Comparison of ENCODE assay signal across 13 cellular contexts in the genomic region with DNA sequence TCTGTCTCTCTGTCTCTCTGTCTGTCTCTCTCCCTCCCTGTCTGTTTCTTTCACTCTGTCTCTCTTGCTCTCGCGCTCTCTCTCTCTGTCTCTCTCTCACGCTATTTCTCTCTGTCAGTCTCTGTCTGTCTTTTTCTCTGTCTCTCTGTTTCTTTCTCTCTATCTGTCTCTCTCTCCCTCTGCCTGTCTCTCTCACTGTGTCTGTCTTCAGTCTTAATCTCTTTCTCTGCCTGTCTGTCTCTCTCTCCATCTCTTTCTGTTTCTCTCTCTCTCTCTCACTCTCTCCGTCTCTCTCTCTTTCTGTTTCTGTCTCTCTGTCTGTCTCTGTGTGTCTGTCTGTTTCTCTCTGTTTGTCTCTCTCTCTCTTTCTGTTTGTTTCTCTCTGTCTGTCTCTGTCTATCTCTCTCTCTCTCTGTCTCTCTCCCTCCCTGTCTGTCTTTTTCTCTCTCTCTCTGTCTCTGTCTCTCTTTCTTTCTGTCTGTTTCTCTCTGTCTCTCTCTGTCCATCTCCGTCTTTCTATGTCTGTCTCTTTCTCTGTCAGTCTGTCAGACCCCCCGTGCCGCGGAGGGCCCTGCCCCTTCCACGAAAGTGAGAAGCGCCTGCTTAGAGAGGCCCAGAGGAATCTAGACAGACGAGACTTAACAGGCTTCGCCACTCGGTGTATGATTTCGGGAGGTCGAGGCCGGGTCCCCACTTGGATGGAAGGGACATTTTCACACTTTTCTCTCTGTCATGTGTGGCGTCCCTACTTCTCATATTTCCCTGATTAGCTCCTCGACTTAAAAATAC.
DNase-seq lines count a peak whose midpoint lies in the region; ATAC-seq, FAIRE-seq and TF ChIP-seq lines count a peak whose summit lies in the region.
"Had no signal": no experiment of that assay in that cellular context is flagged by ENCODE, and none has a peak within 500 bp of the region (broad histone marks: within the 10 kb centered on the region; RNA-seq: fewer than 3 reads in every experiment).

No MANE protein-coding gene starts in this region.

- H3K36me3 ChIP-seq in HepG2 (replicated peaks in 1 of 2; ENCODE audit: control insufficient read depth in 1 of 2, insufficient read depth in 2 of 2, low read length in 2 of 2) (no peaks in the 10 kb centered on the region), right lobe of liver (no peaks in the 10 kb centered on the region), Panc1 (ENCODE audit: control insufficient read depth, insufficient read depth, low read length) (no peaks in the 10 kb centered on the region), K562 (ENCODE audit: control insufficient read depth, insufficient read depth, low read length) (no peaks in the 10 kb centered on the region), spleen (no peaks in the 10 kb centered on the region)
- H3K36me3 ChIP-seq: BLaER1 treated with 17β-estradiol and CSF1 and Interleukin-3, amounts not matched to agents 10 nM and 100 nM had no signal

- H3K9me3 ChIP-seq in HepG2 (ENCODE audit: low read length) (peaks cover 8% of the 10 kb centered on the region; the same call in 1 of the 2 replicates), right lobe of liver (no peaks in the 10 kb centered on the region), Panc1 (ENCODE audit: control insufficient read depth, insufficient read depth, low read depth, low read length) (no peaks in the 10 kb centered on the region), K562 (replicated peaks; ENCODE audit: control insufficient read depth, insufficient read depth, low read depth, low read length) (no peaks in the 10 kb centered on the region), spleen (peaks cover 0 to 38% (median 8%) of the 10 kb centered on the region in 8 donors)

- H2AFZ ChIP-seq in HepG2 (ENCODE audit: low read length), result no peak overlapping the region
- peak overlapping the region; percentile 76 for H2AFZ ChIP-seq in K562 (ENCODE audit: low read depth, low read length)

- WGBS in HepG2 (ENCODE audit: low lambda C conversion rate), result 50% methylated on average over 18 of the region's 18 CpGs
- WGBS in right lobe of liver (ENCODE audit: insufficient coverage, low coverage, low lambda C conversion rate, missing lambda C conversion rate), result 82% methylated on average over 17 of the region's 18 CpGs
- 10% methylated on average over 12 of the region's 18 CpGs for WGBS in K562 (ENCODE audit: insufficient coverage, low coverage, missing lambda C conversion rate)
- 72 to 84% (median 80%) methylated on average over 18 of the region's 18 CpGs for WGBS in spleen, 5 donors

- H3K27me3 ChIP-seq in HepG2 (ENCODE audit: control insufficient read depth in 1 of 2, insufficient read depth in 2 of 2, low read length in 2 of 2), result no peaks in the 10 kb centered on the region
- no peaks in the 10 kb centered on the region for H3K27me3 ChIP-seq in right lobe of liver
- H3K27me3 ChIP-seq in Panc1 (ENCODE audit: control insufficient read depth, insufficient read depth, low read length), result no peaks in the 10 kb centered on the region
- H3K27me3 ChIP-seq in K562 (ENCODE audit: control insufficient read depth in 2 of 2, insufficient read depth in 2 of 2, low read length in 2 of 2), result no peaks in the 10 kb centered on the region
- H3K27me3 ChIP-seq in spleen (replicated peaks in 1 of 7), result peaks cover 0 to 13% (median 0%) of the 10 kb centered on the region in 7 donors
- H3K27me3 ChIP-seq: BLaER1 treated with 17β-estradiol and CSF1 and Interleukin-3, amounts not matched to agents 10 nM and 100 nM had no signal

- POLR2A ChIA-PET in HepG2 (lab: Yijun Ruan, JAX) (no interaction called here), Panc1 (lab: Charles Lee) (no interaction called here), K562 (lab: Yijun Ruan, JAX) (no interaction called here)

- intact Hi-C loops in HepG2 (cut with micrococcal nuclease; ENCODE audit: unreplicated experiment), result no loop called here
- intact Hi-C loops in right lobe of liver (cut with DNase I), result no loop called here
- intact Hi-C loops in Panc1 (cut with micrococcal nuclease; ENCODE audit: unreplicated experiment), result no loop called here
- intact Hi-C loops in K562 (cut with micrococcal nuclease), result no loop called here
- intact Hi-C loops in spleen (cut with DNase I; ENCODE audit: low total_unique reads), result no loop called here

- FAIRE-seq in HepG2 (lab: Jason Lieb, UNC), result no peak
- FAIRE-seq in K562 (lab: Jason Lieb, UNC), result no peak

- no peak for TF ChIP-seq CTCF in HepG2 (CRISPR knock-in tag; IDR thresholded peaks at IDR 0.05)
- no peak for TF ChIP-seq CTCF in right lobe of liver (IDR thresholded peaks at IDR 0.05)
- no peak for TF ChIP-seq CTCF in Panc1 (IDR thresholded peaks at IDR 0.05)
- no peak for TF ChIP-seq CTCF in K562 (IDR thresholded peaks at IDR 0.05 in 2 of 3, conservative IDR thresholded peaks at IDR 0.05 in 1 of 3; ENCODE audit: insufficient read depth in 2 of 3, low read depth in 1 of 3, low read length in 3 of 3)
- TF ChIP-seq CTCF in spleen (IDR thresholded peaks at IDR 0.05 in 8 of 11, conservative IDR thresholded peaks at IDR 0.05 in 3 of 11), result no peak

- DNase-seq in HepG2 (ENCODE audit: low spot score) (no peak), right lobe of liver (no peak), Panc1 (ENCODE audit: low read depth, low spot score) (no peak), K562 (ENCODE audit: extremely low read depth in 1 of 4, low spot score in 3 of 4) (no peak), spleen (peak; percentile 66)
- no peak for DNase-seq in stimulated activated CD4-positive, alpha-beta T cell treated with anti-CD3 and anti-CD28 coated beads, Interleukin-2, amount 100 ng/mL, for 24 hours
- DNase-seq: 8988T; CD4-positive, CD25-positive, alpha-beta regulatory T cell; DMS53; HCEC 1CT had no signal

- H3K4me2 ChIP-seq in HepG2 (ENCODE audit: low read depth, low read length), result no peak overlapping the region
- 0 out of 2 replicates have a peak overlapping the region, but pooled peaks have one; percentile 18 for H3K4me2 ChIP-seq in K562 (ENCODE audit: insufficient read depth, low read length)
- H3K4me2 ChIP-seq: BLaER1 treated with 17β-estradiol and CSF1 and Interleukin-3, amounts not matched to agents 10 nM and 100 nM had no signal

- H3K4me3 ChIP-seq in HepG2 (replicated peaks in 1 of 3; ENCODE audit: insufficient read depth in 1 of 3, low read depth in 2 of 3, low read length in 3 of 3) (no peak overlapping the region), right lobe of liver (no peak overlapping the region), Panc1 (ENCODE audit: low read depth in 2 of 2, low read length in 2 of 2) (no peak overlapping the region), K562 (0 out of 2 replicates have a peak overlapping the region, but pooled peaks have one; percentile 6), spleen (no peak overlapping the region)
- H3K4me3 ChIP-seq: BLaER1 treated with 17β-estradiol and CSF1 and Interleukin-3, amounts not matched to agents 10 nM and 100 nM had no signal

- TF ChIP-seq POLR2A in HepG2 (IDR thresholded peaks at IDR 0.05; ENCODE audit: insufficient read depth in 1 of 2, low read depth in 2 of 2, low read length in 2 of 2) (no peak), right lobe of liver (IDR thresholded peaks at IDR 0.05) (no peak), K562 (conservative IDR thresholded peaks at IDR 0.05) (no peak), spleen (IDR thresholded peaks at IDR 0.05) (no peak)

- TF ChIP-seq RAD21 in HepG2 (CRISPR knock-in tag; IDR thresholded peaks at IDR 0.05), result no peak
- no peak for TF ChIP-seq RAD21 in K562 (CRISPR knock-in tag; conservative IDR thresholded peaks at IDR 0.05 in 1 of 2, IDR thresholded peaks at IDR 0.05 in 1 of 2)

- CTCF ChIA-PET in HepG2 (lab: Yijun Ruan, JAX; ENCODE audit: low intra/inter-chr PET ratio, low total read pairs), result no interaction called here
- CTCF ChIA-PET in Panc1 (lab: Charles Lee), result no interaction called here
- CTCF ChIA-PET in K562 (lab: Yijun Ruan, JAX; ENCODE audit: low intra/inter-chr PET ratio), result no interaction called here

- no peaks in the 10 kb centered on the region for H3K4me1 ChIP-seq in HepG2 (ENCODE audit: insufficient read depth, low read length)
- H3K4me1 ChIP-seq in right lobe of liver, result no peaks in the 10 kb centered on the region
- H3K4me1 ChIP-seq in Panc1 (ENCODE audit: control insufficient read depth, insufficient read depth, low read length), result no peaks in the 10 kb centered on the region
- no peaks in the 10 kb centered on the region; a peak in 1 of 5 replicates for H3K4me1 ChIP-seq in K562 (replicated peaks in 1 of 2; ENCODE audit: control insufficient read depth in 2 of 2, insufficient read depth in 2 of 2, low read length in 2 of 2)
- no peaks in the 10 kb centered on the region for H3K4me1 ChIP-seq in spleen
- H3K4me1 ChIP-seq: BLaER1 treated with 17β-estradiol and CSF1 and Interleukin-3, amounts not matched to agents 10 nM and 100 nM had no signal

- in situ Hi-C loops in HepG2 (cut with HindIII; ENCODE audit: extremely low pct_ligation_motif_present, low pct_unique_long_range_greater_than_20kb) (no loop called here), Panc1 (cut with HindIII; ENCODE audit: low pct_unique_long_range_greater_than_20kb, low sequenced_read_pairs) (no loop called here), K562 (cut with MboI) (no loop called here)

- H3K27ac ChIP-seq in HepG2 (ENCODE audit: extremely low read length, insufficient read depth, low read length), result no peak overlapping the region
- no peak overlapping the region for H3K27ac ChIP-seq in right lobe of liver
- no peak overlapping the region for H3K27ac ChIP-seq in Panc1 (ENCODE audit: low read length)
- H3K27ac ChIP-seq in K562 (ENCODE audit: extremely low read depth, low read depth, low read length), result no peak overlapping the region
- no peak overlapping the region for H3K27ac ChIP-seq in spleen
- H3K27ac ChIP-seq: BLaER1 treated with 17β-estradiol and CSF1 and Interleukin-3, amounts not matched to agents 10 nM and 100 nM had no signal

- H3K79me2 ChIP-seq in HepG2 (ENCODE audit: insufficient read depth, low read length) (no peaks in the 10 kb centered on the region), K562 (ENCODE audit: control insufficient read depth, insufficient read depth, low read length) (no peaks in the 10 kb centered on the region)

- ATAC-seq in HepG2, result no peak
- ATAC-seq in right lobe of liver, result no peak
- ATAC-seq in Panc1, result peak; percentile 54; the same call in 1 of the 2 replicates
- ATAC-seq in K562, result peak; percentile 34; the same call in 1 of the 3 replicates
- ATAC-seq in HG03159 (IDR thresholded peaks at IDR 0.05; ENCODE audit: unreplicated experiment), result no peak
- no peak for ATAC-seq in activated CD4-positive, CD25-positive, alpha-beta regulatory T cell treated with anti-CD3 and anti-CD28 coated beads, Interleukin-2, amount 50 U/mL, for 24 hours

- no peaks in the 10 kb centered on the region for H4K20me1 ChIP-seq in HepG2 (ENCODE audit: insufficient read depth, low read length)
- no peaks in the 10 kb centered on the region for H4K20me1 ChIP-seq in K562 (replicated peaks; ENCODE audit: control insufficient read depth, insufficient read depth, low read length)
- H4K20me1 ChIP-seq: BLaER1 treated with 17β-estradiol and CSF1 and Interleukin-3, amounts not matched to agents 10 nM and 100 nM had no signal

- TF ChIP-seq EP300 in HepG2 (IDR thresholded peaks at IDR 0.05; ENCODE audit: low read depth in 2 of 2, low read length in 2 of 2) (no peak), HepG2 (CRISPR knock-in tag; IDR thresholded peaks at IDR 0.05; ENCODE audit: borderline replicate concordance) (no peak), K562 (IDR thresholded peaks at IDR 0.05; ENCODE audit: low read length) (no peak)

- no peak overlapping the region for H3K9ac ChIP-seq in HepG2 (ENCODE audit: insufficient read depth, low read depth, low read length)
- H3K9ac ChIP-seq in K562 (ENCODE audit: insufficient read depth in 1 of 2, low read depth in 2 of 2, low read length in 2 of 2), result no peak overlapping the region
- H3K9ac ChIP-seq: BLaER1 treated with 17β-estradiol and CSF1 and Interleukin-3, amounts not matched to agents 10 nM and 100 nM had no signal

- BruUV-seq in HepG2 (replicated peaks; lab: Mats Ljungman, UMichigan) (no TSS peak), Panc1 (replicated peaks; lab: Mats Ljungman, UMichigan) (no TSS peak), K562 (replicated peaks; lab: Mats Ljungman, UMichigan) (no TSS peak)

- no peaks in the 10 kb centered on the region for H3K9me1 ChIP-seq in K562 (ENCODE audit: control insufficient read depth, insufficient read depth, low read length)

Comparison
In these comparisons a context has a peak if more than half of its experiments do, and no peak if none do; other contexts are left out.
1. ATAC-seq: peak in Panc1 (single experiment) and K562 (single experiment); none in HepG2 (single experiment), right lobe of liver (0 of 4), HG03159 (single experiment) and activated CD4-positive, CD25-positive, alpha-beta regulatory T cell treated with anti-CD3 and anti-CD28 coated beads, Interleukin-2, amount 50 U/mL, for 24 hours (0 of 2).